ENCODE assay signal across 1 cellular context in the genomic region with DNA sequence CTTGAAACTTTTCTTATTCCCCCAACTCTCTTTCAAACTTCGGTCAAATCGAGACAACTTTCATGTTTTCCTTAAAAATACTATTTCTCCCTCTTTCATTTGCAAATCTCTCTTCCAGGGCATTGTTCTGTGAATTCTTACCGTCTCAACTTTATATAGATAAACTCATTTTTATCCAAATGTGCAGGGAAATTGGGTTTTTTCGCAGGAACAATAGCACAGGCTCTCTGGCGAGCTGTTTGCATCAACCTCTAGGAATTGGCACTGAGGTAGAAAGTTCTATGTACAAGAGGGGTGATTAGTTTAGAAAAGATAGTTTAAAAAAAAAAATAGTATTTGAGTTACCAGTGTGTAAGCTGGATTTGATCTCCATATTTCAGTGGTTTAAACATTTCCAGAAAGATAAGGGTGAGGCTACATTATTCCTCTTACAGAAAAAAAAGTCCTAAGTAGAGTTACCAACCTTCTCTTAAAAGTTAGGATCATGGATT.
TF ChIP-seq lines count a peak whose summit lies in the region.

No MANE protein-coding gene starts in this region.

TF ChIP-seq in GM23338, 12 proteins besides CTCF, POLR2A, EP300 and RAD21 (continued from another document):
- TF ChIP-seq, protein P1, sequence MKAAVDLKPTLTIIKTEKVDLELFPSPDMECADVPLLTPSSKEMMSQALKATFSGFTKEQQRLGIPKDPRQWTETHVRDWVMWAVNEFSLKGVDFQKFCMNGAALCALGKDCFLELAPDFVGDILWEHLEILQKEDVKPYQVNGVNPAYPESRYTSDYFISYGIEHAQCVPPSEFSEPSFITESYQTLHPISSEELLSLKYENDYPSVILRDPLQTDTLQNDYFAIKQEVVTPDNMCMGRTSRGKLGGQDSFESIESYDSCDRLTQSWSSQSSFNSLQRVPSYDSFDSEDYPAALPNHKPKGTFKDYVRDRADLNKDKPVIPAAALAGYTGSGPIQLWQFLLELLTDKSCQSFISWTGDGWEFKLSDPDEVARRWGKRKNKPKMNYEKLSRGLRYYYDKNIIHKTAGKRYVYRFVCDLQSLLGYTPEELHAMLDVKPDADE (IDR thresholded peaks at IDR 0.05): no peak
- no peak for TF ChIP-seq POLR2AphosphoS5 (IDR thresholded peaks at IDR 0.05; ENCODE audit: low read depth)
